In the genomic region with DNA sequence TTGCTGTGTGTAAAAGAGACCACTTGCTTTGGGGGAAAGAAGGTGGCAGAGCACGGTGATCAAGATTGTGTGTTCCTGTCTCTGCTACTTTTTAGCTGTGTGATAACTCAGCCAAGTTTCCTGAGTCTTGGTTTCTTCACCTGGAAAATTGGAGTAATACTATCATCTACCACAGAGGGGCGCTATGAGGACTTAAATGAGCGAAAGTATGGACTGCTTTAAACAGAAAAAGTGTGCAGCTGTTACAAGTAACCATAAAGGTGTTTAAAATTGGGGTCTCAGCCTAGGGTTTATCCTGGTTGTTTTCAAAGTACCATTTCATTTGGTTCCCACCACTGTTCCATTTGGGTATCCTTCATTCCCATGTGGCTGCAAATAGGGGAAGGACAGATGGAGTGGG, we compare ENCODE assay signal across 10 cellular contexts.
DNase-seq lines count a peak whose midpoint lies in the region; ATAC-seq and TF ChIP-seq lines count a peak whose summit lies in the region.
"Had no signal": no experiment of that assay in that cellular context is flagged by ENCODE, and none has a peak within 500 bp of the region (broad histone marks: within the 10 kb centered on the region; RNA-seq: fewer than 3 reads in every experiment).

No MANE protein-coding gene starts in this region.

- no peaks in the 10 kb centered on the region; the same call in 1 of the 2 replicates for H3K9me3 ChIP-seq in NT2/D1 (ENCODE audit: insufficient read depth, low read length)

- H3K27me3 ChIP-seq in NT2/D1 (ENCODE audit: insufficient read depth, insufficient read length), result no peaks in the 10 kb centered on the region

- H3K4me3 Mint-ChIP-seq in natural killer cell, result no peak overlapping the region
- no peak overlapping the region for H3K4me3 Mint-ChIP-seq in natural killer cell treated with Interleukin-12 subunit alpha and Interleukin-12 subunit beta and Interleukin-15 and Interleukin-18, amount 100 ng/mL, for 72 hours
- H3K4me3 Mint-ChIP-seq: stimulated activated naive B cell treated with anti-CD40 and anti-IgM and Interleukin-4, amounts not matched to agents 10 μg/mL and 1 μg/mL and 100 μg/mL, for 72 hours had no signal

- H3K36me3 ChIP-seq in NT2/D1 (ENCODE audit: insufficient read depth, insufficient read length, low read length), result no peaks in the 10 kb centered on the region

- intact Hi-C loops in natural killer cell (cut with micrococcal nuclease), result no loop called here
- intact Hi-C loops in posterior cingulate gyrus (cut with DNase I), result no loop called here

- DNase-seq in natural killer cell (no peak), NT2/D1 (ENCODE audit: low read depth, low spot score) (peak; percentile 63), fibroblast of mammary gland (ENCODE audit: low read depth) (peak; percentile 17), posterior cingulate gyrus (no peak)
- no peak for DNase-seq in natural killer cell treated with Interleukin-12 subunit alpha and Interleukin-12 subunit beta and Interleukin-15 and Interleukin-18, amount 100 ng/mL, for 72 hours (ENCODE audit: low spot score)
- DNase-seq: nucleus accumbens; stimulated activated naive B cell treated with anti-CD40 and anti-IgM and Interleukin-4, amounts not matched to agents 10 μg/mL and 1 μg/mL and 100 μg/mL, for 72 hours had no signal

- peak in 1 of 3 donors; percentile 44 for ATAC-seq in natural killer cell
- no peak for ATAC-seq in natural killer cell treated with Interleukin-12 subunit alpha and Interleukin-12 subunit beta and Interleukin-15 and Interleukin-18, amount 100 ng/mL, for 72 hours
- no peak for ATAC-seq in GM18498 (IDR thresholded peaks at IDR 0.05; ENCODE audit: unreplicated experiment)
- ATAC-seq in GM21619 (IDR thresholded peaks at IDR 0.05; ENCODE audit: unreplicated experiment), result no peak
- no peak for ATAC-seq in GM21515 (IDR thresholded peaks at IDR 0.05; ENCODE audit: unreplicated experiment)
- ATAC-seq: stimulated activated naive B cell treated with anti-CD40 and anti-IgM and Interleukin-4, amounts not matched to agents 10 μg/mL and 1 μg/mL and 100 μg/mL, for 72 hours had no signal

- H3K27ac Mint-ChIP-seq in natural killer cell, result no peak overlapping the region
- H3K27ac Mint-ChIP-seq in natural killer cell treated with Interleukin-12 subunit alpha and Interleukin-12 subunit beta and Interleukin-15 and Interleukin-18, amount 100 ng/mL, for 72 hours, result no peak overlapping the region
- H3K27ac Mint-ChIP-seq: stimulated activated naive B cell treated with anti-CD40 and anti-IgM and Interleukin-4, amounts not matched to agents 10 μg/mL and 1 μg/mL and 100 μg/mL, for 72 hours had no signal

- H3K4me1 ChIP-seq in NT2/D1 (ENCODE audit: insufficient read depth, insufficient read length), result no peaks in the 10 kb centered on the region

- H3K4me3 ChIP-seq in NT2/D1 (ENCODE audit: insufficient read length, low read depth) (no peak overlapping the region), fibroblast of mammary gland (ENCODE audit: control insufficient read depth, low read depth, low read length) (no peak overlapping the region)

- H3K9ac ChIP-seq in NT2/D1 (ENCODE audit: insufficient read length, low read depth), result no peak overlapping the region

- no peaks in the 10 kb centered on the region for H3K9me3 Mint-ChIP-seq in natural killer cell
- no peaks in the 10 kb centered on the region for H3K9me3 Mint-ChIP-seq in natural killer cell treated with Interleukin-12 subunit alpha and Interleukin-12 subunit beta and Interleukin-15 and Interleukin-18, amount 100 ng/mL, for 72 hours

- no peaks in the 10 kb centered on the region for H3K36me3 Mint-ChIP-seq in natural killer cell
- H3K36me3 Mint-ChIP-seq in natural killer cell treated with Interleukin-12 subunit alpha and Interleukin-12 subunit beta and Interleukin-15 and Interleukin-18, amount 100 ng/mL, for 72 hours, result no peaks in the 10 kb centered on the region
- H3K36me3 Mint-ChIP-seq: stimulated activated naive B cell treated with anti-CD40 and anti-IgM and Interleukin-4, amounts not matched to agents 10 μg/mL and 1 μg/mL and 100 μg/mL, for 72 hours had no signal

- TF ChIP-seq CTCF in natural killer cell (IDR thresholded peaks at IDR 0.05) (peak; percentile 24), fibroblast of mammary gland (conservative IDR thresholded peaks at IDR 0.05; ENCODE audit: control insufficient read depth, insufficient read depth, low read depth, low read length) (peak; percentile 31)

- H3K4me1 Mint-ChIP-seq in natural killer cell, result no peaks in the 10 kb centered on the region
- H3K4me1 Mint-ChIP-seq in natural killer cell treated with Interleukin-12 subunit alpha and Interleukin-12 subunit beta and Interleukin-15 and Interleukin-18, amount 100 ng/mL, for 72 hours (ENCODE audit: low read depth in 2 of 2), result no peaks in the 10 kb centered on the region
- H3K4me1 Mint-ChIP-seq: stimulated activated naive B cell treated with anti-CD40 and anti-IgM and Interleukin-4, amounts not matched to agents 10 μg/mL and 1 μg/mL and 100 μg/mL, for 72 hours had no signal

- peaks cover 23 to 45% of the 10 kb centered on the region in 2 donors for H3K27me3 Mint-ChIP-seq in natural killer cell (ENCODE audit: low read depth in 2 of 2)
- H3K27me3 Mint-ChIP-seq in natural killer cell treated with Interleukin-12 subunit alpha and Interleukin-12 subunit beta and Interleukin-15 and Interleukin-18, amount 100 ng/mL, for 72 hours, result peaks cover 17% of the 10 kb centered on the region in 2 donors

Comparison
In these comparisons a context has a peak if more than half of its experiments do, and no peak if none do; other contexts are left out.
1. DNase-seq: peak in NT2/D1 (single experiment) and fibroblast of mammary gland (single experiment); none in natural killer cell (single experiment), natural killer cell treated with Interleukin-12 subunit alpha and Interleukin-12 subunit beta and Interleukin-15 and Interleukin-18, amount 100 ng/mL, for 72 hours (single experiment) and posterior cingulate gyrus (0 of 10).